Comparison of ENCODE assay signal across 8 cellular contexts in genomic region chr16:15434079-15434424, GRCh38. TPM values are rescaled to one million over a fixed set of nuclear protein-coding genes. Genes with fewer than 3 reads are reported as not detected.
DNase-seq lines count a peak whose midpoint lies in the region; ATAC-seq, FAIRE-seq and TF ChIP-seq lines count a peak whose summit lies in the region.

No MANE protein-coding gene starts in this region.

- no peaks in the 10 kb centered on the region for H3K36me3 ChIP-seq in A673 (ENCODE audit: insufficient read depth, low read length, poor library complexity, severe bottlenecking)
- H3K36me3 ChIP-seq in MM.1S (replicated peaks; ENCODE audit: insufficient read depth, low read length), result no peaks in the 10 kb centered on the region

- H3K4me3 Mint-ChIP-seq in natural killer cell treated with Interleukin-12 subunit alpha and Interleukin-12 subunit beta and Interleukin-15 and Interleukin-18, amount 100 ng/mL, for 72 hours, result peak overlapping the region; percentile 77

- peak overlapping the region; percentile 96; the same call in 1 of the 2 replicates for H3K4me2 ChIP-seq in MM.1S (ENCODE audit: low read depth, low read length)

- H4K20me1 ChIP-seq in MM.1S (ENCODE audit: insufficient read depth, low read length), result no peaks in the 10 kb centered on the region

- H2AFZ ChIP-seq in MM.1S (ENCODE audit: low read length), result peak overlapping the region; percentile 69

- no peaks in the 10 kb centered on the region for H3K9me3 Mint-ChIP-seq in natural killer cell treated with Interleukin-12 subunit alpha and Interleukin-12 subunit beta and Interleukin-15 and Interleukin-18, amount 100 ng/mL, for 72 hours

- peaks cover 11% of the 10 kb centered on the region for H3K27me3 ChIP-seq in A673 (replicated peaks; ENCODE audit: insufficient read depth, low read depth, low read length, poor library complexity)
- no peaks in the 10 kb centered on the region; the same call in 1 of the 2 replicates for H3K27me3 ChIP-seq in MM.1S (replicated peaks; ENCODE audit: insufficient read depth, low read length)

- H3K4me1 ChIP-seq in A673 (ENCODE audit: insufficient read depth, low read length, poor library complexity, severe bottlenecking), result peaks cover 6% of the 10 kb centered on the region
- H3K4me1 ChIP-seq in MM.1S (ENCODE audit: low read length), result peaks cover 3% of the 10 kb centered on the region; the same call in 1 of the 2 replicates

- H3K9ac ChIP-seq in MM.1S (ENCODE audit: low read length), result no peak overlapping the region

- H3K27me3 Mint-ChIP-seq in natural killer cell treated with Interleukin-12 subunit alpha and Interleukin-12 subunit beta and Interleukin-15 and Interleukin-18, amount 100 ng/mL, for 72 hours, result peaks cover 11 to 19% of the 10 kb centered on the region in 2 donors

- POLR2A ChIA-PET in A673 (lab: Charles Lee; ENCODE audit: low non-redundant PET), result no interaction called here

- H3K27ac ChIP-seq in A673 (ENCODE audit: low read depth, low read length, poor library complexity, severe bottlenecking) (no peak overlapping the region), MM.1S (ENCODE audit: low read length) (no peak overlapping the region)

- no peaks in the 10 kb centered on the region for H3K9me2 ChIP-seq in MM.1S (replicated peaks; ENCODE audit: insufficient read depth, low read length)

- H3K79me2 ChIP-seq in MM.1S (ENCODE audit: low read length), result no peaks in the 10 kb centered on the region

- TF ChIP-seq CTCF in A673 (conservative IDR thresholded peaks at IDR 0.05; ENCODE audit: low read depth, low read length) (no peak), MM.1S (IDR thresholded peaks at IDR 0.05; ENCODE audit: low read length) (no peak)

- no peaks in the 10 kb centered on the region for H3K36me3 Mint-ChIP-seq in natural killer cell treated with Interleukin-12 subunit alpha and Interleukin-12 subunit beta and Interleukin-15 and Interleukin-18, amount 100 ng/mL, for 72 hours

- no peak for FAIRE-seq in GM19239 (lab: Jason Lieb, UNC)

- CTCF ChIA-PET in A673 (lab: Charles Lee), result interaction anchor here (0.5 kb wide), 1 partner anchor 52 kb away, joined by 4 read pairs; no protein-coding TSS in a partner anchor

- H3K27ac Mint-ChIP-seq in natural killer cell treated with Interleukin-12 subunit alpha and Interleukin-12 subunit beta and Interleukin-15 and Interleukin-18, amount 100 ng/mL, for 72 hours, result no peak overlapping the region

- intact Hi-C loops in A673 (cut with micrococcal nuclease; ENCODE audit: unreplicated experiment), result no loop called here

- H3K4me1 Mint-ChIP-seq in natural killer cell treated with Interleukin-12 subunit alpha and Interleukin-12 subunit beta and Interleukin-15 and Interleukin-18, amount 100 ng/mL, for 72 hours (ENCODE audit: low read depth in 2 of 2), result peaks cover 12 to 13% of the 10 kb centered on the region in 2 donors

- peak in 1 of 2 donors; percentile 58 for ATAC-seq in natural killer cell treated with Interleukin-12 subunit alpha and Interleukin-12 subunit beta and Interleukin-15 and Interleukin-18, amount 100 ng/mL, for 72 hours
- ATAC-seq in HG03442 (IDR thresholded peaks at IDR 0.05; ENCODE audit: unreplicated experiment), result no peak

- H3F3A ChIP-seq in MM.1S (ENCODE audit: insufficient read depth, low read length), result no peaks in the 10 kb centered on the region

- DNase-seq in A673 (ENCODE audit: low spot score), result no peak
- DNase-seq in MM.1S, result no peak
- peak; percentile 46 for DNase-seq in ecto neural progenitor cell (ENCODE audit: low spot score)
- no peak for DNase-seq in natural killer cell treated with Interleukin-12 subunit alpha and Interleukin-12 subunit beta and Interleukin-15 and Interleukin-18, amount 100 ng/mL, for 72 hours (ENCODE audit: low spot score)
- DNase-seq in SW480 (ENCODE audit: low spot score), result no peak
- DNase-seq in HCEC 1CT, result no peak
- DNase-seq in GM19239 (ENCODE audit: insufficient read length, low spot score), result no peak

- no peaks in the 10 kb centered on the region for H3K9me3 ChIP-seq in A673 (ENCODE audit: low read depth, low read length, poor library complexity, severe bottlenecking)
- H3K9me3 ChIP-seq in MM.1S (replicated peaks; ENCODE audit: insufficient read depth, low read length), result no peaks in the 10 kb centered on the region

- H3K4me3 ChIP-seq in A673 (ENCODE audit: low read depth, low read length, poor library complexity, severe bottlenecking) (peak overlapping the region; percentile 81), MM.1S (ENCODE audit: low read length) (peak overlapping the region; percentile 67; the same call in 1 of the 2 replicates)

- BruUV-seq in A673 (replicated peaks; lab: Mats Ljungman, UMichigan), result no TSS peak

RNA-seq across cellular contexts. Expression of gene BMERB1, which starts 0.3 kb away (rescaled TPM):
- 11.5 and 16.8 TPM in 2 replicates for total RNA-seq in A673 (2021)
- 1 to 10 TPM; 5.4 to 7.3 TPM for total RNA-seq in natural killer cell treated with Interleukin-12 subunit alpha and Interleukin-12 subunit beta and Interleukin-15 and Interleukin-18, amount 100 ng/mL, for 72 hours

RNA-seq across cellular contexts. Expression of gene MPV17L, which starts 38.5 kb away (rescaled TPM):
- 6.3 TPM in 2 replicates for total RNA-seq in A673 (2021)
- under 1 TPM; 0.08 to 0.38 TPM for total RNA-seq in natural killer cell treated with Interleukin-12 subunit alpha and Interleukin-12 subunit beta and Interleukin-15 and Interleukin-18, amount 100 ng/mL, for 72 hours

RNA-seq across cellular contexts. Expression of gene NPIPA5, which starts 56.0 kb away (rescaled TPM):
- total RNA-seq in A673 (2021), result 3.8 and 3.9 TPM in 2 replicates
- 10 to 100 TPM in 1 of 2 donors, under 1 TPM in 1; 0.43 to 15.5 TPM for total RNA-seq in natural killer cell treated with Interleukin-12 subunit alpha and Interleukin-12 subunit beta and Interleukin-15 and Interleukin-18, amount 100 ng/mL, for 72 hours
